ENCODE assay signal across 17 cellular contexts in genomic region chr13:43126420-43126819, GRCh38.
DNase-seq lines count a peak whose midpoint lies in the region; ATAC-seq and TF ChIP-seq lines count a peak whose summit lies in the region.
"Had no signal": no experiment of that assay in that cellular context is flagged by ENCODE, and none has a peak within 500 bp of the region (broad histone marks: within the 10 kb centered on the region; RNA-seq: fewer than 3 reads in every experiment).

No MANE protein-coding gene starts in this region.

- no peak for TF ChIP-seq EP300 in esophagus muscularis mucosa (IDR thresholded peaks at IDR 0.05)

- ATAC-seq in GM19324 (IDR thresholded peaks at IDR 0.05; ENCODE audit: low FRiP score, unreplicated experiment): peak; percentile 44
- ATAC-seq: A549, K562 had no signal

- no peak overlapping the region for H3K27ac ChIP-seq in BLaER1 treated with 17β-estradiol and CSF1 and Interleukin-3, amounts not matched to agents 10 nM and 100 nM
- H3K27ac ChIP-seq in Karpas-422 (ENCODE audit: low read length): peak overlapping the region; percentile 99
- no peak overlapping the region for H3K27ac ChIP-seq in esophagus muscularis mucosa (replicated peaks in 1 of 4)
- H3K27ac ChIP-seq in brain microvascular endothelial cell: no peak overlapping the region
- H3K27ac ChIP-seq: A549 had no signal

- no peaks in the 10 kb centered on the region; a peak in 1 of 22 replicates for H3K9me3 ChIP-seq in BLaER1 treated with 17β-estradiol and CSF1 and Interleukin-3, amounts not matched to agents 10 nM and 100 nM (replicated peaks in 1 of 11)
- H3K9me3 ChIP-seq in Karpas-422 (ENCODE audit: low read length) (no peaks in the 10 kb centered on the region), esophagus muscularis mucosa (no peaks in the 10 kb centered on the region)
- H3K9me3 ChIP-seq: A549, SK-N-SH had no signal

- H3K27me3 ChIP-seq in BLaER1 treated with 17β-estradiol and CSF1 and Interleukin-3, amounts not matched to agents 10 nM and 100 nM: peaks cover 7 to 26% (median 18%) of the 10 kb centered on the region in 11 experiments; a peak in 18 of 22 replicates
- no peaks in the 10 kb centered on the region for H3K27me3 ChIP-seq in Karpas-422 (ENCODE audit: low read length)
- H3K27me3 ChIP-seq in esophagus muscularis mucosa: no peaks in the 10 kb centered on the region
- no peaks in the 10 kb centered on the region for H3K27me3 ChIP-seq in brain microvascular endothelial cell (replicated peaks)

- no peak overlapping the region for H3K4me3 ChIP-seq in BLaER1 treated with 17β-estradiol and CSF1 and Interleukin-3, amounts not matched to agents 10 nM and 100 nM
- H3K4me3 ChIP-seq in Karpas-422 (ENCODE audit: low read length) (peak overlapping the region; percentile 66), esophagus muscularis mucosa (no peak overlapping the region), brain microvascular endothelial cell (ENCODE audit: low read depth, low read length) (no peak overlapping the region)
- H3K4me3 ChIP-seq: A549, K562 had no signal

- peaks cover 24 to 36% (median 34%) of the 10 kb centered on the region in 10 experiments for H3K4me1 ChIP-seq in BLaER1 treated with 17β-estradiol and CSF1 and Interleukin-3, amounts not matched to agents 10 nM and 100 nM
- H3K4me1 ChIP-seq in Karpas-422 (ENCODE audit: low read length) (peaks cover 65% of the 10 kb centered on the region), esophagus muscularis mucosa (peaks cover 9 to 18% (median 11%) of the 10 kb centered on the region in 4 donors)
- H3K4me1 ChIP-seq: A549 had no signal

- peak overlapping the region in 10 of 11 experiments; percentile 21 to 94 (median 86); a peak in 19 of 22 replicates for H3K4me2 ChIP-seq in BLaER1 treated with 17β-estradiol and CSF1 and Interleukin-3, amounts not matched to agents 10 nM and 100 nM
- H3K4me2 ChIP-seq in Karpas-422 (ENCODE audit: low read depth, low read length, poor library complexity, severe bottlenecking): peak overlapping the region; percentile 82
- H3K4me2 ChIP-seq: A549, SK-N-SH had no signal

- no peak overlapping the region for H3K9ac ChIP-seq in BLaER1 treated with 17β-estradiol and CSF1 and Interleukin-3, amounts not matched to agents 10 nM and 100 nM
- H3K9ac ChIP-seq in Karpas-422 (ENCODE audit: low read length): peak overlapping the region; percentile 80
- H3K9ac ChIP-seq: SK-N-SH had no signal

- no peaks in the 10 kb centered on the region for H3K36me3 ChIP-seq in BLaER1 treated with 17β-estradiol and CSF1 and Interleukin-3, amounts not matched to agents 10 nM and 100 nM
- H3K36me3 ChIP-seq in Karpas-422 (ENCODE audit: insufficient read depth, low read length) (no peaks in the 10 kb centered on the region), esophagus muscularis mucosa (no peaks in the 10 kb centered on the region), brain microvascular endothelial cell (replicated peaks) (no peaks in the 10 kb centered on the region)

- TF ChIP-seq CTCF in esophagus muscularis mucosa (IDR thresholded peaks at IDR 0.05) (no peak), brain microvascular endothelial cell (IDR thresholded peaks at IDR 0.05; ENCODE audit: low read depth, low read length, missing control alignments) (no peak)

- TF ChIP-seq POLR2A in esophagus muscularis mucosa (IDR thresholded peaks at IDR 0.05; ENCODE audit: low read depth): no peak

- H3K79me2 ChIP-seq in Karpas-422 (ENCODE audit: low read length): no peaks in the 10 kb centered on the region

- DNase-seq in Karpas-422 (peak; percentile 88), esophagus muscularis mucosa (ENCODE audit: extremely low spot score) (peak; percentile 57), ureter (ENCODE audit: low spot score) (no peak), T-helper 2 cell (no peak), MV-4-11 (lab: John Stamatoyannopoulos, UW) (no peak), brain microvascular endothelial cell (no peak)
- DNase-seq: DMS 273 treated with DMSO at 0.1 percent for 48 hours, H9, NCI-H1436, NCI-H2029 treated with DMSO at 0.1 percent for 48 hours, NCI-H510A, SHP77, SK-N-SH had no signal

- H4K20me1 ChIP-seq in BLaER1 treated with 17β-estradiol and CSF1 and Interleukin-3, amounts not matched to agents 10 nM and 100 nM: peaks cover 0 to 10% (median 3%) of the 10 kb centered on the region in 11 experiments; a peak in 3 of 22 replicates
- H4K20me1 ChIP-seq in Karpas-422 (ENCODE audit: insufficient read depth, low read depth, low read length): no peaks in the 10 kb centered on the region

- no peak overlapping the region for H2AFZ ChIP-seq in Karpas-422 (ENCODE audit: low read length)

- WGBS in esophagus muscularis mucosa: 84% methylated on average over 4 of the region's 4 CpGs

- in situ Hi-C loops in brain microvascular endothelial cell (cut with HindIII; ENCODE audit: low pct_ligation_motif_present, low sequenced_read_pairs): no loop called here

- intact Hi-C loops in esophagus muscularis mucosa (cut with DNase I): no loop called here

- H3K9me2 ChIP-seq in Karpas-422 (replicated peaks; ENCODE audit: insufficient read depth, low read length): no peaks in the 10 kb centered on the region
- H3K9me2 ChIP-seq: SK-N-SH had no signal

Comparison
In these comparisons a context has a peak if more than half of its experiments do, and no peak if none do; other contexts are left out.
1. DNase-seq: peak in Karpas-422 (single experiment) and esophagus muscularis mucosa (single experiment); none in ureter (single experiment), T-helper 2 cell (0 of 5), MV-4-11 (single experiment) and brain microvascular endothelial cell (single experiment).